Comparison of ENCODE assay signal across 12 cellular contexts in the genomic region with DNA sequence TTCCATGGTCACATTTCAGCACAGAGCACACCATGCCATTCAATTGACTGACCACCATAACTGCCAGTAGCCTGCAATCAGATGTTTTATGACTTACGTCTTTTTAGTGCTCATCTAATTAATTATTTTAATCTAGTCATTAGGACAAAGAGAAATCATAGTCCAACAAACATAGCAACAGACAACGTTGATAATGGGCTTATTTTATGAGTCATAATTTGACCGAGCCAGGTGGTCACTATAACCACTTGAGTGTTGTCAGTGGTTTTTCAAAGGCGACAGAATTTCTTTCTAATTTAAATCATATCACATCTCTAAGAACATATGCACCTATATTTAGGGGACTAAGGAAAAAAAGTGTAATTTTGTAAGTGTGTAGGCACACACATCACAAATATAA. TPM values are rescaled to one million over a fixed set of nuclear protein-coding genes. Genes with fewer than 3 reads are reported as not detected.
DNase-seq lines count a peak whose midpoint lies in the region; ATAC-seq, FAIRE-seq and TF ChIP-seq lines count a peak whose summit lies in the region.
"Had no signal": no experiment of that assay in that cellular context is flagged by ENCODE, and none has a peak within 500 bp of the region (broad histone marks: within the 10 kb centered on the region; RNA-seq: fewer than 3 reads in every experiment).

No MANE protein-coding gene starts in this region.

- intact Hi-C loops in activated CD8-positive, alpha-beta T cell treated with anti-CD3 and anti-CD28 coated beads for 36 hours (cut with micrococcal nuclease) = no loop called here

- H3K27ac Mint-ChIP-seq in HFFc6 = peak overlapping the region; percentile 99
- no peak overlapping the region for H3K27ac Mint-ChIP-seq in activated naive CD8-positive, alpha-beta T cell treated with anti-CD3 and anti-CD28 coated beads, Interleukin-2, amount 50 U/mL, for 24 hours
- H3K27ac Mint-ChIP-seq in activated CD8-positive, alpha-beta T cell treated with anti-CD3 and anti-CD28 coated beads for 36 hours = no peak overlapping the region

- H3K9me3 Mint-ChIP-seq in HFFc6 = no peaks in the 10 kb centered on the region
- no peaks in the 10 kb centered on the region for H3K9me3 Mint-ChIP-seq in activated naive CD8-positive, alpha-beta T cell treated with anti-CD3 and anti-CD28 coated beads, Interleukin-2, amount 50 U/mL, for 24 hours
- H3K9me3 Mint-ChIP-seq in activated CD8-positive, alpha-beta T cell treated with anti-CD3 and anti-CD28 coated beads for 36 hours = no peaks in the 10 kb centered on the region
- H3K9me3 Mint-ChIP-seq: memory B cell had no signal

- H3K4me1 Mint-ChIP-seq in HFFc6 (ENCODE audit: low read depth) = peaks cover 57% of the 10 kb centered on the region
- H3K4me1 Mint-ChIP-seq in activated naive CD8-positive, alpha-beta T cell treated with anti-CD3 and anti-CD28 coated beads, Interleukin-2, amount 50 U/mL, for 24 hours = peaks cover 20% of the 10 kb centered on the region
- peaks cover 21% of the 10 kb centered on the region for H3K4me1 Mint-ChIP-seq in activated CD8-positive, alpha-beta T cell treated with anti-CD3 and anti-CD28 coated beads for 36 hours (ENCODE audit: low read depth)

- TF ChIP-seq CTCF in AG04449 (IDR thresholded peaks at IDR 0.05; ENCODE audit: insufficient read depth, low read length, missing control alignments) (no peak), HFFc6 (IDR thresholded peaks at IDR 0.05) (no peak), liver (IDR thresholded peaks at IDR 0.05; ENCODE audit: low read depth, low read length, missing input control) (no peak)
- no peak for TF ChIP-seq CTCF in activated CD8-positive, alpha-beta T cell treated with anti-CD3 and anti-CD28 coated beads for 36 hours (IDR thresholded peaks at IDR 0.05)

- CTCF ChIA-PET in AG04449 (lab: Yijun Ruan, JAX) = interaction anchor here (2.0 to 2.1 kb wide), 2 partner anchors 31 to 56 kb away, joined by 7 to 8 read pairs; no protein-coding TSS in a partner anchor
- CTCF ChIA-PET in activated CD8-positive, alpha-beta T cell treated with anti-CD3 and anti-CD28 coated beads for 36 hours (lab: Charles Lee) = no interaction called here

- peak overlapping the region; percentile 98 for H3K4me3 Mint-ChIP-seq in HFFc6
- peak overlapping the region; percentile 41 for H3K4me3 Mint-ChIP-seq in activated naive CD8-positive, alpha-beta T cell treated with anti-CD3 and anti-CD28 coated beads, Interleukin-2, amount 50 U/mL, for 24 hours
- no peak overlapping the region for H3K4me3 Mint-ChIP-seq in activated CD8-positive, alpha-beta T cell treated with anti-CD3 and anti-CD28 coated beads for 36 hours

- DNase-seq in AG04449 (ENCODE audit: low read depth, low spot score) (no peak), HFFc6 (peak; percentile 49), H4 (ENCODE audit: low spot score) (no peak), epidermal melanocyte (ENCODE audit: insufficient read length, low spot score) (no peak), GM19239 (ENCODE audit: insufficient read length, low spot score) (no peak)
- DNase-seq in activated naive CD8-positive, alpha-beta T cell treated with anti-CD3 and anti-CD28 coated beads, Interleukin-2, amount 50 U/mL, for 24 hours = no peak
- DNase-seq in activated CD8-positive, alpha-beta T cell treated with anti-CD3 and anti-CD28 coated beads for 36 hours = no peak
- DNase-seq: body of pancreas, DMS 273 treated with DMSO at 0.1 percent for 48 hours, T-helper 17 cell had no signal

- POLR2A ChIA-PET in AG04449 (lab: Yijun Ruan, JAX) = interaction anchor here (1.1 to 1.6 kb wide), 2 partner anchors 10 to 56 kb away, joined by 3 to 25 read pairs; no protein-coding TSS in a partner anchor
- POLR2A ChIA-PET in activated CD8-positive, alpha-beta T cell treated with anti-CD3 and anti-CD28 coated beads for 36 hours (lab: Charles Lee) = no interaction called here

- no peaks in the 10 kb centered on the region for H3K27me3 ChIP-seq in liver (ENCODE audit: control insufficient read depth in 4 of 4, insufficient read depth in 4 of 4, low read length in 3 of 4)
- H3K27me3 ChIP-seq: body of pancreas had no signal

- peak overlapping the region; percentile 81 to 95 for H3K27ac ChIP-seq in liver (ENCODE audit: low read depth in 1 of 2, low read length in 2 of 2)

- 78% methylated on average over 4 of the region's 4 CpGs for WGBS in liver

- H3K36me3 ChIP-seq in liver (ENCODE audit: control insufficient read depth in 4 of 4, insufficient read depth in 3 of 4, low read depth in 1 of 4, low read length in 3 of 4) = peaks cover 6 to 24% (median 13%) of the 10 kb centered on the region in 4 donors

- no peak for FAIRE-seq in GM19239 (lab: Jason Lieb, UNC)

- H3K4me1 ChIP-seq in liver (ENCODE audit: control insufficient read depth in 4 of 4, insufficient read depth in 4 of 4, low read length in 3 of 4) = peaks cover 6 to 30% (median 13%) of the 10 kb centered on the region in 4 donors

- TF ChIP-seq RAD21 in liver (IDR thresholded peaks at IDR 0.05) = no peak

- no peaks in the 10 kb centered on the region for H3K9me3 ChIP-seq in liver (ENCODE audit: control insufficient read depth in 4 of 4, low read length in 3 of 4)
- H3K9me3 ChIP-seq: body of pancreas had no signal

- no peak for ATAC-seq in activated naive CD8-positive, alpha-beta T cell treated with anti-CD3 and anti-CD28 coated beads, Interleukin-2, amount 50 U/mL, for 24 hours
- no peak for ATAC-seq in activated CD8-positive, alpha-beta T cell treated with anti-CD3 and anti-CD28 coated beads for 36 hours
- ATAC-seq: body of pancreas, T-helper 17 cell had no signal

- peak overlapping the region; percentile 84 for H3K4me3 ChIP-seq in AG04449 (ENCODE audit: low read depth, low read length)
- H3K4me3 ChIP-seq in liver (ENCODE audit: low read depth in 1 of 3, low read length in 3 of 3) = peak overlapping the region in 1 of 3 donors; percentile 21

- H3K9ac ChIP-seq in liver (ENCODE audit: low read depth in 1 of 2, low read length in 2 of 2) = no peak overlapping the region

- peaks cover 57% of the 10 kb centered on the region for H3K36me3 Mint-ChIP-seq in HFFc6 (ENCODE audit: low read depth)
- H3K36me3 Mint-ChIP-seq in activated naive CD8-positive, alpha-beta T cell treated with anti-CD3 and anti-CD28 coated beads, Interleukin-2, amount 50 U/mL, for 24 hours (ENCODE audit: low read depth) = peaks cover 31% of the 10 kb centered on the region
- peaks cover 26% of the 10 kb centered on the region for H3K36me3 Mint-ChIP-seq in activated CD8-positive, alpha-beta T cell treated with anti-CD3 and anti-CD28 coated beads for 36 hours (ENCODE audit: low read depth)

- H3K27me3 Mint-ChIP-seq in HFFc6 (ENCODE audit: insufficient read depth) = peaks cover 10% of the 10 kb centered on the region
- H3K27me3 Mint-ChIP-seq in activated naive CD8-positive, alpha-beta T cell treated with anti-CD3 and anti-CD28 coated beads, Interleukin-2, amount 50 U/mL, for 24 hours = no peaks in the 10 kb centered on the region
- no peaks in the 10 kb centered on the region for H3K27me3 Mint-ChIP-seq in activated CD8-positive, alpha-beta T cell treated with anti-CD3 and anti-CD28 coated beads for 36 hours
- H3K27me3 Mint-ChIP-seq: memory B cell had no signal

TF ChIP-seq in liver, 16 proteins besides CTCF, POLR2A, EP300 and RAD21:
- TF ChIP-seq YY1 (IDR thresholded peaks at IDR 0.05) (no peak), TAF1 (conservative IDR thresholded peaks at IDR 0.05) (no peak), NR2F2 (IDR thresholded peaks at IDR 0.05) (no peak), JUND (IDR thresholded peaks at IDR 0.05) (no peak), EGR1 (IDR thresholded peaks at IDR 0.05; ENCODE audit: low read depth in 2 of 2) (no peak), HNF4A (conservative IDR thresholded peaks at IDR 0.05) (no peak), HNF4G (IDR thresholded peaks at IDR 0.05) (no peak), FOXA1 (IDR thresholded peaks at IDR 0.05) (no peak)
- TF ChIP-seq, protein P1, sequence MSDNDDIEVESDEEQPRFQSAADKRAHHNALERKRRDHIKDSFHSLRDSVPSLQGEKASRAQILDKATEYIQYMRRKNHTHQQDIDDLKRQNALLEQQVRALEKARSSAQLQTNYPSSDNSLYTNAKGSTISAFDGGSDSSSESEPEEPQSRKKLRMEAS (IDR thresholded peaks at IDR 0.05) = no peak
TF ChIP-seq in liver: peak in this region for 0.

RNA-seq across cellular contexts. Expression of a gene that starts 1.9 kb away (rescaled TPM):
- 100 to 1,000 TPM; 164 to 198 (median 183) TPM for total RNA-seq in HFFc6 (2021; fragmentation: NEBNext Ultra II Directional; extraction: Animal tissue kit (Norgen Biotek cat#: 25700))
- 10 to 100 TPM; 16.0 to 80.8 TPM for total RNA-seq in liver
- 10 to 100 TPM; 18.1 to 49.3 TPM for polyA plus RNA-seq in liver
- 10 to 100 TPM; 25.2 to 26.4 TPM for total RNA-seq in activated CD8-positive, alpha-beta T cell treated with anti-CD3 and anti-CD28 coated beads for 36 hours
- total RNA-seq in H4 (2014; rRNA removed; shearing (Covaris generic)) = 41.0 and 62.8 TPM in 2 replicates

RNA-seq across cellular contexts. Expression of a gene that starts 54.6 kb away (rescaled TPM):
- 10 to 100 TPM; 11.6 to 36.7 (median 12.0) TPM for total RNA-seq in HFFc6 (2021; fragmentation: NEBNext Ultra II Directional; extraction: Animal tissue kit (Norgen Biotek cat#: 25700))
- 10 to 100 TPM in 1 of 2 donors, 1 to 10 TPM in 1; 2.7 to 10.9 TPM for total RNA-seq in liver
- 1 to 10 TPM; 2.4 to 4.2 TPM for polyA plus RNA-seq in liver
- under 1 TPM; 0.13 to 0.18 TPM for total RNA-seq in activated CD8-positive, alpha-beta T cell treated with anti-CD3 and anti-CD28 coated beads for 36 hours
- 0.45 and 0.95 TPM in 2 replicates for total RNA-seq in H4 (2014; rRNA removed; shearing (Covaris generic))
